Comparison of ENCODE assay signal across 17 cellular contexts in the genomic region with DNA sequence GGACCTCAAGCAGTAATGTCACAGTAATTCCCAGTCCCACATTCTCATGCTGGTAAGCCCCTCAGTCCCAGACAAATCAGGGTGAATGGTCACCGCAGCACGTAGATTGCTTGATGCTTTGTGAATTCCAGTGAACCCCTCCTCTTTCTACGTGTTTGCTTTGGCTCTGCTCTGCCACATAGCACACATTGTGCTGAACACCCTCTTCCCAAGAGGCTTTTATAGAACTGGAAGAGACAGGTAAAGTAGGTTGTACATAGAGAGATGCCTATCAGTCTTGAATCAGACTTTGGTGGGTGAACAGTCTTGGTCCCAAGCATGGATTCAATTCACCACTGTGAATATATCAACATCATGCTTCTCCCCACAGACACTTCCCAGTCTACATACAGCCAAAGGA. TPM values are rescaled to one million over a fixed set of nuclear protein-coding genes. Genes with fewer than 3 reads are reported as not detected.
DNase-seq lines count a peak whose midpoint lies in the region; ATAC-seq and TF ChIP-seq lines count a peak whose summit lies in the region.
"Had no signal": no experiment of that assay in that cellular context is flagged by ENCODE, and none has a peak within 500 bp of the region (broad histone marks: within the 10 kb centered on the region; RNA-seq: fewer than 3 reads in every experiment).

No MANE protein-coding gene starts in this region.

- intact Hi-C loops in sciatic nerve (cut with DNase I): no loop called here

- TF ChIP-seq CTCF in GM13977 (IDR thresholded peaks at IDR 0.05; ENCODE audit: extremely low read depth, insufficient read depth, missing control alignments) (no peak), hepatocyte (IDR thresholded peaks at IDR 0.05; ENCODE audit: poor library complexity) (no peak), suprapubic skin (IDR thresholded peaks at IDR 0.05) (no peak)

- DNase-seq in GM13977 (ENCODE audit: low spot score) (peak; percentile 0), SK-N-DZ (ENCODE audit: low spot score) (peak; percentile 0), hepatocyte (ENCODE audit: low spot score) (peak; percentile 1), superior temporal gyrus (ENCODE audit: extremely low spot score) (peak; percentile 1), suprapubic skin (ENCODE audit: low spot score in 2 of 2) (no peak), sciatic nerve (ENCODE audit: low spot score) (no peak)
- no peak for DNase-seq in effector CD8-positive, alpha-beta T cell (lab: John Stamatoyannopoulos, UW)
- DNase-seq: BE2C; CD4-positive, alpha-beta memory T cell; DMS79; H7 had no signal

- no peaks in the 10 kb centered on the region for H3K9me3 ChIP-seq in hepatocyte (ENCODE audit: low read depth)
- H3K9me3 ChIP-seq in suprapubic skin: no peaks in the 10 kb centered on the region
- H3K9me3 ChIP-seq: A549, BE2C had no signal

- in situ Hi-C loops in GM13977 (cut with MboI; ENCODE audit: low pct_unique_long_range_greater_than_20kb, low sequenced_read_pairs, unreplicated experiment): no loop called here

- no peaks in the 10 kb centered on the region for H3K9me2 ChIP-seq in hepatocyte (replicated peaks; ENCODE audit: insufficient read depth)

- 64% methylated on average over 3 of the region's 3 CpGs for WGBS in hepatocyte (ENCODE audit: low lambda C conversion rate, missing lambda C conversion rate)
- WGBS in suprapubic skin: 93% methylated on average over 3 of the region's 3 CpGs

- H3K27ac ChIP-seq in hepatocyte (no peak overlapping the region), suprapubic skin (no peak overlapping the region)
- H3K27ac ChIP-seq: A549, C4-2B had no signal

- H3K4me2 ChIP-seq in hepatocyte: no peak overlapping the region
- H3K4me2 ChIP-seq: A549, GM23338 had no signal

- no peak for TF ChIP-seq POLR2A in suprapubic skin (IDR thresholded peaks at IDR 0.05)

- H3K79me2 ChIP-seq in hepatocyte: no peaks in the 10 kb centered on the region

- no peaks in the 10 kb centered on the region for H3K4me1 ChIP-seq in hepatocyte (ENCODE audit: insufficient read depth)
- no peaks in the 10 kb centered on the region for H3K4me1 ChIP-seq in suprapubic skin
- H3K4me1 ChIP-seq: A549, BE2C had no signal

- ATAC-seq in GM21381 (IDR thresholded peaks at IDR 0.05; ENCODE audit: unreplicated experiment): no peak
- no peak for ATAC-seq in sciatic nerve
- ATAC-seq: A549, GM23338 had no signal

- H4K20me1 ChIP-seq in hepatocyte (ENCODE audit: insufficient read depth, poor library complexity, severe bottlenecking): no peaks in the 10 kb centered on the region

- H3K27me3 ChIP-seq in hepatocyte (peaks cover 12% of the 10 kb centered on the region), suprapubic skin (peaks cover 15% of the 10 kb centered on the region)

- no peaks in the 10 kb centered on the region for H3K36me3 ChIP-seq in hepatocyte (replicated peaks; ENCODE audit: insufficient read depth, low read depth)
- no peaks in the 10 kb centered on the region for H3K36me3 ChIP-seq in suprapubic skin
- H3K36me3 ChIP-seq: BE2C had no signal

- TF ChIP-seq EP300 in suprapubic skin (IDR thresholded peaks at IDR 0.05): no peak

- H2AFZ ChIP-seq in hepatocyte: no peak overlapping the region
- H2AFZ ChIP-seq: GM23338 had no signal

- no peak overlapping the region for H3K4me3 ChIP-seq in hepatocyte
- no peak overlapping the region for H3K4me3 ChIP-seq in suprapubic skin
- H3K4me3 ChIP-seq: A549, GM23338 had no signal

RNA-seq across cellular contexts. Expression of a gene that starts 0.6 kb away (rescaled TPM):
- not detected in 2 replicates for polyA plus RNA-seq in SK-N-DZ (2014; cell fraction: cytosol; rRNA removed)
- not detected in 2 replicates for polyA plus RNA-seq in SK-N-DZ (2014; cell fraction: nucleus; rRNA removed)
- total RNA-seq in hepatocyte: not detected in 2 replicates
- polyA plus RNA-seq in hepatocyte: not detected in 2 replicates
- 1 to 10 TPM in 1 of 4 donors, under 1 TPM in 1, not detected in 2; 0.52 to 7.1 TPM for total RNA-seq in suprapubic skin
- total RNA-seq in sciatic nerve: not detected
- total RNA-seq: CD4-positive, alpha-beta memory T cell; GM23338; H7; HT-29 had no signal
- polyA plus RNA-seq: A549; AG04450; CD4-positive, alpha-beta memory T cell; GM23338 had no signal

RNA-seq across cellular contexts. Expression of a gene that starts 9.4 kb away (rescaled TPM):
- not detected in 2 replicates for polyA plus RNA-seq in SK-N-DZ (2014; cell fraction: cytosol; rRNA removed)
- polyA plus RNA-seq in SK-N-DZ (2014; cell fraction: nucleus; rRNA removed): not detected in 2 replicates
- not detected in 2 replicates for total RNA-seq in hepatocyte
- not detected in 2 replicates for polyA plus RNA-seq in hepatocyte
- 10 to 100 TPM in 3 of 4 donors, not detected in 1; 14.3 to 53.1 (median 23.9) TPM for total RNA-seq in suprapubic skin
- total RNA-seq in sciatic nerve: not detected
- total RNA-seq: CD4-positive, alpha-beta memory T cell; GM23338; H7; HT-29 had no signal
- polyA plus RNA-seq: A549; AG04450; CD4-positive, alpha-beta memory T cell; GM23338 had no signal

RNA-seq across cellular contexts. Expression of a gene that starts 10.9 kb away (rescaled TPM):
- not detected in 2 replicates for polyA plus RNA-seq in SK-N-DZ (2014; cell fraction: cytosol; rRNA removed)
- not detected in 2 replicates for polyA plus RNA-seq in SK-N-DZ (2014; cell fraction: nucleus; rRNA removed)
- not detected in 2 replicates for total RNA-seq in hepatocyte
- not detected in 2 replicates for polyA plus RNA-seq in hepatocyte
- 10 to 100 TPM in 1 of 4 donors, 1 to 10 TPM in 1, not detected in 2; 10.0 to 20.3 TPM for total RNA-seq in suprapubic skin
- not detected for total RNA-seq in sciatic nerve
- total RNA-seq: CD4-positive, alpha-beta memory T cell; GM23338; H7; HT-29 had no signal
- polyA plus RNA-seq: A549; AG04450; CD4-positive, alpha-beta memory T cell; GM23338 had no signal

RNA-seq across cellular contexts. Expression of a gene that starts 15.1 kb away (rescaled TPM):
- not detected in 2 replicates for polyA plus RNA-seq in SK-N-DZ (2014; cell fraction: cytosol; rRNA removed)
- polyA plus RNA-seq in SK-N-DZ (2014; cell fraction: nucleus; rRNA removed): not detected in 2 replicates
- not detected in 2 replicates for total RNA-seq in hepatocyte
- not detected in 2 replicates for polyA plus RNA-seq in hepatocyte
- total RNA-seq in suprapubic skin: 100 to 1,000 TPM in 1 of 4 donors, 10 to 100 TPM in 2, not detected in 1; 18.8 to 103 (median 50.1) TPM
- total RNA-seq in sciatic nerve: not detected
- total RNA-seq: CD4-positive, alpha-beta memory T cell; GM23338; H7; HT-29 had no signal
- polyA plus RNA-seq: A549; AG04450; CD4-positive, alpha-beta memory T cell; GM23338 had no signal

RNA-seq across cellular contexts. Expression of a gene that starts 26.8 kb away (rescaled TPM):
- polyA plus RNA-seq in SK-N-DZ (2014; cell fraction: cytosol; rRNA removed): not detected in 2 replicates
- polyA plus RNA-seq in SK-N-DZ (2014; cell fraction: nucleus; rRNA removed): not detected in 2 replicates
- total RNA-seq in hepatocyte (not detected in 2 replicates), suprapubic skin (10 to 100 TPM in 3 of 4 donors, not detected in 1; 27.1 to 89.8 (median 46.6) TPM), sciatic nerve (not detected)
- not detected in 2 replicates for polyA plus RNA-seq in hepatocyte
- total RNA-seq: CD4-positive, alpha-beta memory T cell; GM23338; H7; HT-29 had no signal
- polyA plus RNA-seq: A549; AG04450; CD4-positive, alpha-beta memory T cell; GM23338 had no signal

Comparison
In these comparisons a context has a peak if more than half of its experiments do, and no peak if none do; other contexts are left out.
1. DNase-seq: peak in GM13977 (single experiment), SK-N-DZ (single experiment), hepatocyte (single experiment) and superior temporal gyrus (single experiment); none in suprapubic skin (0 of 2), effector CD8-positive, alpha-beta T cell (single experiment) and sciatic nerve (single experiment).